8 cellular contexts compared by ENCODE assay signal in genomic region chr20:57398231-57398821, GRCh38. TPM values are rescaled to one million over a fixed set of nuclear protein-coding genes. Genes with fewer than 3 reads are reported as not detected.
DNase-seq lines count a peak whose midpoint lies in the region; ATAC-seq, FAIRE-seq and TF ChIP-seq lines count a peak whose summit lies in the region.

No MANE protein-coding gene starts in this region.

- peaks cover 69% of the 10 kb centered on the region for H3K4me1 ChIP-seq in GM12878 (ENCODE audit: control insufficient read depth, insufficient read depth, low read length)
- H3K4me1 ChIP-seq in neural progenitor cell = peaks cover 29% of the 10 kb centered on the region
- H3K4me1 ChIP-seq in thoracic aorta (ENCODE audit: control insufficient read depth in 1 of 2, low read depth in 2 of 2) = peaks cover 36 to 83% of the 10 kb centered on the region in 2 donors

- TF ChIP-seq POLR2A in GM18951 (IDR thresholded peaks at IDR 0.05; ENCODE audit: extremely low read depth, insufficient read depth, insufficient read length) = peak; percentile 28
- TF ChIP-seq POLR2A in GM12878 (IDR thresholded peaks at IDR 0.05; ENCODE audit: low read depth, low read length) = peak; percentile 42; the same call in 1 of the 2 replicates

- SMC1A ChIA-PET in GM12878 (lab: Charles Lee; ENCODE audit: uncharacterized antibody, unreplicated experiment) = interaction anchor here (0.8 to 4.7 kb wide), 17 partner anchors 8 to 112 kb away, joined by 3 to 29 read pairs (median 6); partner anchors contain the start of gene RBM38

- RAD21 ChIA-PET in GM12878 (lab: Charles Lee; ENCODE audit: unreplicated experiment) = interaction anchor here (1.2 to 4.8 kb wide), 10 partner anchors 8 to 221 kb away, joined by 3 to 52 read pairs (median 7); partner anchors contain the start of gene RBM38

- TF ChIP-seq CTCF in SU-DHL-6 (IDR thresholded peaks at IDR 0.05; ENCODE audit: insufficient read depth, low read length, poor library complexity, severe bottlenecking) (no peak), GM12878 (IDR thresholded peaks at IDR 0.05 in 2 of 3, conservative IDR thresholded peaks at IDR 0.05 in 1 of 3; ENCODE audit: control insufficient read depth in 2 of 3, extremely low read depth in 1 of 3, insufficient read depth in 1 of 3, low read depth in 3 of 3, low read length in 3 of 3) (no peak), neural progenitor cell (IDR thresholded peaks at IDR 0.05) (no peak), thoracic aorta (IDR thresholded peaks at IDR 0.05) (no peak)

- H3K4me1 Mint-ChIP-seq in neural progenitor cell = peaks cover 44% of the 10 kb centered on the region

- H3K27me3 ChIP-seq in SU-DHL-6 (ENCODE audit: low read length) (no peaks in the 10 kb centered on the region), GM12878 (replicated peaks in 1 of 2; ENCODE audit: control insufficient read depth in 2 of 2, insufficient read depth in 2 of 2, low read length in 1 of 2) (no peaks in the 10 kb centered on the region), neural progenitor cell (no peaks in the 10 kb centered on the region), thoracic aorta (replicated peaks; ENCODE audit: insufficient read depth) (no peaks in the 10 kb centered on the region)

- H3K4me2 ChIP-seq in SU-DHL-6 (ENCODE audit: low read depth, low read length, poor library complexity, severe bottlenecking) (peak overlapping the region; percentile 86), GM12878 (ENCODE audit: control insufficient read depth, insufficient read depth) (peak overlapping the region; percentile 99), neural progenitor cell (peak overlapping the region; percentile 44)

- peak overlapping the region; percentile 41 for H3K4me3 ChIP-seq in SU-DHL-6 (ENCODE audit: insufficient read depth, low read length, poor library complexity, severe bottlenecking)
- peak overlapping the region; percentile 72 for H3K4me3 ChIP-seq in GM12878
- H3K4me3 ChIP-seq in neural progenitor cell = no peak overlapping the region
- H3K4me3 ChIP-seq in thoracic aorta = peak overlapping the region; percentile 37

- H3K79me2 ChIP-seq in SU-DHL-6 (ENCODE audit: insufficient read depth, low read length) (peaks cover 80% of the 10 kb centered on the region), GM12878 (ENCODE audit: control insufficient read depth, insufficient read depth, low read length) (peaks cover 91% of the 10 kb centered on the region), neural progenitor cell (ENCODE audit: low read depth) (peaks cover 81% of the 10 kb centered on the region)

- POLR2A ChIA-PET in GM12878 (lab: Charles Lee) = interaction anchor here (0.5 to 6.9 kb wide), 15 partner anchors 9 to 221 kb away, joined by 3 to 58 read pairs (median 6); partner anchors contain the start of gene RBM38

- H4K20me1 ChIP-seq in SU-DHL-6 (ENCODE audit: low read depth, low read length) = peaks cover 5% of the 10 kb centered on the region; the same call in 1 of the 2 replicates
- H4K20me1 ChIP-seq in GM12878 (ENCODE audit: control insufficient read depth, insufficient read depth) = peaks cover 9% of the 10 kb centered on the region
- H4K20me1 ChIP-seq in neural progenitor cell (ENCODE audit: low read depth) = peaks cover 58% of the 10 kb centered on the region

- peaks cover 2% of the 10 kb centered on the region for H3K27me3 Mint-ChIP-seq in neural progenitor cell (ENCODE audit: insufficient read depth, low read depth)

- no peaks in the 10 kb centered on the region for H3K9me2 ChIP-seq in SU-DHL-6 (replicated peaks; ENCODE audit: insufficient read depth, low read length)

- H3K36me3 Mint-ChIP-seq in neural progenitor cell = peaks cover 17% of the 10 kb centered on the region

- H2AFZ ChIP-seq in SU-DHL-6 (ENCODE audit: low read depth, low read length, severe bottlenecking) (no peak overlapping the region), GM12878 (ENCODE audit: control insufficient read depth, low read depth, low read length) (no peak overlapping the region), neural progenitor cell (replicated peaks) (no peak overlapping the region)

- TF ChIP-seq EP300 in GM12878 (IDR thresholded peaks at IDR 0.05; ENCODE audit: borderline replicate concordance in 1 of 2, control insufficient read depth in 1 of 2, low read depth in 2 of 2, low read length in 2 of 2) = peak; percentile 90 to 93

- TF ChIP-seq RAD21 in GM12878 (IDR thresholded peaks at IDR 0.05; ENCODE audit: insufficient read depth, low read depth, low read length) = peak; percentile 10; the same call in 1 of the 2 replicates

- CTCF ChIA-PET in GM12878 (lab: Yijun Ruan, JAX) = interaction anchor here (0.7 to 4.4 kb wide), 18 partner anchors 9 to 221 kb away, joined by 3 to 28 read pairs (median 6); partner anchors contain the start of gene ZBP1

- no peaks in the 10 kb centered on the region for H3K9me3 Mint-ChIP-seq in neural progenitor cell

- in situ Hi-C loops in GM18951 (cut with MboI; ENCODE audit: low sequenced_read_pairs, unreplicated experiment) (loop anchor here (25.0 kb wide), 1 partner anchor 814 kb away; no protein-coding TSS in a partner anchor), GM12878 (cut with MboI) (loop anchor here (10.0 to 25.0 kb wide), 4 partner anchors 286 to 1606 kb away; partner anchors contain the start of genes CTSZ and STX16), G401 (cut with HindIII; ENCODE audit: low sequenced_read_pairs) (no loop called here)

- BruUV-seq in GM12878 (replicated peaks; lab: Mats Ljungman, UMichigan) = no TSS peak

- H3K27ac Mint-ChIP-seq in neural progenitor cell = peak overlapping the region; percentile 74

- peak overlapping the region; percentile 77 for H3K9ac ChIP-seq in SU-DHL-6 (ENCODE audit: low read length)
- H3K9ac ChIP-seq in GM12878 (ENCODE audit: control insufficient read depth, insufficient read depth, low read length) = peak overlapping the region; percentile 77
- no peak overlapping the region for H3K9ac ChIP-seq in neural progenitor cell

- H3K27ac ChIP-seq in SU-DHL-6 (ENCODE audit: low read depth, low read length) = peak overlapping the region; percentile 97
- H3K27ac ChIP-seq in GM12878 (ENCODE audit: control insufficient read depth, insufficient read depth) = peak overlapping the region; percentile 97
- H3K27ac ChIP-seq in neural progenitor cell = peak overlapping the region; percentile 23
- H3K27ac ChIP-seq in thoracic aorta = peak overlapping the region in 1 of 2 donors; percentile 8

- peaks cover 24% of the 10 kb centered on the region for H3F3A ChIP-seq in SU-DHL-6 (ENCODE audit: insufficient read depth)
- H3F3A ChIP-seq in neural progenitor cell (ENCODE audit: low read depth) = peaks cover 31% of the 10 kb centered on the region

- H3K36me3 ChIP-seq in SU-DHL-6 (ENCODE audit: low read length) (peaks cover 16% of the 10 kb centered on the region; the same call in 1 of the 2 replicates), GM12878 (ENCODE audit: control insufficient read depth in 2 of 2, insufficient read depth in 2 of 2, low read length in 1 of 2) (peaks cover 31 to 32% of the 10 kb centered on the region in 2 experiments), neural progenitor cell (no peaks in the 10 kb centered on the region), thoracic aorta (peaks cover 29% of the 10 kb centered on the region)

- peak; percentile 83 for DNase-seq in GM12878 (ENCODE audit: low read depth, low spot score)
- no peak for DNase-seq in neural progenitor cell (ENCODE audit: low spot score)
- no peak for DNase-seq in thoracic aorta (ENCODE audit: low spot score)
- no peak for DNase-seq in foreskin melanocyte
- DNase-seq in G401 (ENCODE audit: low spot score) = no peak

- 1% methylated on average over 27 of the region's 27 CpGs for WGBS in GM12878 (ENCODE audit: insufficient coverage, insufficient replicate concordance, low lambda C conversion rate, missing lambda C conversion rate)

- ATAC-seq in HG03060 (IDR thresholded peaks at IDR 0.05; ENCODE audit: low read depth, unreplicated experiment) = peak; percentile 25
- ATAC-seq in GM12878 = peak; percentile 65
- no peak for ATAC-seq in thoracic aorta (ENCODE audit: insufficient number of reproducible peaks, low FRiP score, low read depth)

- intact Hi-C loops in GM12878 (cut with micrococcal nuclease; ENCODE audit: unreplicated experiment) = loop anchor here (2.0 to 10.0 kb wide), 3 partner anchors 34 to 286 kb away; no protein-coding TSS in a partner anchor

- peak overlapping the region; percentile 31 for H3K4me3 Mint-ChIP-seq in neural progenitor cell

- FAIRE-seq in GM12878 (lab: Jason Lieb, UNC) = peak; percentile 75

- H3K9me3 ChIP-seq in SU-DHL-6 (ENCODE audit: insufficient read depth, low read length) = no peaks in the 10 kb centered on the region
- H3K9me3 ChIP-seq in GM12878 (replicated peaks; ENCODE audit: control insufficient read depth, insufficient read depth, low read length) = no peaks in the 10 kb centered on the region
- no peaks in the 10 kb centered on the region for H3K9me3 ChIP-seq in neural progenitor cell (ENCODE audit: low read depth)
- H3K9me3 ChIP-seq in thoracic aorta = no peaks in the 10 kb centered on the region

RNA-seq across cellular contexts. Expression of gene RBM38, which starts 7.1 kb away (rescaled TPM):
- total RNA-seq in GM12878 (2013; cell fraction: nucleolus; rRNA removed) = 58.6 and 73.2 TPM in 2 replicates
- 68.6 and 79.7 TPM in 2 replicates for total RNA-seq in GM12878 (2014; rRNA removed)
- 23.2 and 27.5 TPM in 2 replicates for total RNA-seq in GM12878 (2014; rRNA removed; fragmentation: Illumina TruSeq; extraction: Trizol)
- total RNA-seq in GM12878 (2021) = 102 and 104 TPM in 2 replicates
- 37.7 TPM for polyA plus RNA-seq in GM12878 (2011; ENCODE audit: low read depth)
- polyA plus RNA-seq in GM12878 (2011; rRNA removed) = 29.9 and 57.3 TPM in 2 replicates
- 90.6 and 104 TPM in 2 replicates for polyA plus RNA-seq in GM12878 (2011; cell fraction: cytosol; rRNA removed)
- 86.7 and 88.5 TPM in 2 replicates for polyA plus RNA-seq in GM12878 (2011; cell fraction: nucleus; rRNA removed)
- polyA plus RNA-seq in GM12878 (2012) = 96.5 and 121 TPM in 2 replicates
- polyA plus RNA-seq in GM12878 (2014; fragmentation: Illumina TruSeq; extraction: Trizol) = 4.3 and 22.9 TPM in 2 replicates
- polyA plus RNA-seq in GM12878 (2014; fragmentation: Nextera tagmentation; extraction: Ambion mirVana) = 1 to 10 TPM in 1 of 2 experiments, under 1 TPM in 1; 0.32 to 1.3 TPM
- polyA plus RNA-seq in GM12878 (2014; rRNA removed) = 118 and 127 TPM in 2 replicates
- polyA plus RNA-seq in GM12878 (2016; fragmentation: Nextera tagmentation; extraction: Ambion mirVana) = 10 to 100 TPM; 10.4 to 13.2 TPM
- polyA minus RNA-seq in GM12878 (2011; rRNA and poly(A)+ RNA removed) = 24.3 and 61.6 TPM in 2 replicates
- 39.3 and 39.8 TPM in 2 replicates for polyA minus RNA-seq in GM12878 (2011; cell fraction: cytosol; rRNA and poly(A)+ RNA removed)
- polyA minus RNA-seq in GM12878 (2011; cell fraction: nucleus; rRNA and poly(A)+ RNA removed) = 16.6 and 21.1 TPM in 2 replicates
- 26.6 and 53.4 TPM in 2 replicates for total RNA-seq in neural progenitor cell (ENCODE audit: low replicate concordance)
- total RNA-seq in thoracic aorta = 10 to 100 TPM in 1 of 2 donors, 1 to 10 TPM in 1; 9.6 to 24.8 TPM
- total RNA-seq in G401 (2014; rRNA removed; shearing (Covaris generic)) = 74.9 and 101 TPM in 2 replicates

RNA-seq across cellular contexts. Expression of gene RAE1, which starts 47.3 kb away (rescaled TPM):
- 53.1 and 64.9 TPM in 2 replicates for total RNA-seq in GM12878 (2013; cell fraction: nucleolus; rRNA removed)
- total RNA-seq in GM12878 (2014; rRNA removed) (38.4 and 39.1 TPM in 2 replicates), GM12878 (2014; rRNA removed; fragmentation: Illumina TruSeq; extraction: Trizol) (41.9 and 44.1 TPM in 2 replicates), GM12878 (2021) (34.2 and 36.1 TPM in 2 replicates), neural progenitor cell (ENCODE audit: low replicate concordance) (50.2 and 77.6 TPM in 2 replicates), thoracic aorta (10 to 100 TPM; 15.0 to 20.4 TPM)
- polyA plus RNA-seq in GM12878 (2011; ENCODE audit: low read depth) = 27.0 TPM
- polyA plus RNA-seq in GM12878 (2011; rRNA removed) (28.7 and 33.1 TPM in 2 replicates), GM12878 (2014; fragmentation: Illumina TruSeq; extraction: Trizol) (50.0 and 54.4 TPM in 2 replicates), GM12878 (2014; fragmentation: Nextera tagmentation; extraction: Ambion mirVana) (100 to 1,000 TPM in 1 of 2 experiments, 10 to 100 TPM in 1; 93.0 to 107 TPM), GM12878 (2014; rRNA removed) (30.7 and 38.9 TPM in 2 replicates), GM12878 (2016; fragmentation: Nextera tagmentation; extraction: Ambion mirVana) (10 to 100 TPM; 83.1 to 91.3 TPM)
- polyA plus RNA-seq in GM12878 (2011; cell fraction: cytosol; rRNA removed) = 46.0 and 95.5 TPM in 2 replicates
- polyA plus RNA-seq in GM12878 (2011; cell fraction: nucleus; rRNA removed) = 109 and 137 TPM in 2 replicates
- polyA plus RNA-seq in GM12878 (2012) = 29.3 and 29.4 TPM in 2 replicates
- 45.1 and 67.6 TPM in 2 replicates for polyA minus RNA-seq in GM12878 (2011; rRNA and poly(A)+ RNA removed)
- 11.0 and 17.0 TPM in 2 replicates for polyA minus RNA-seq in GM12878 (2011; cell fraction: cytosol; rRNA and poly(A)+ RNA removed)
- polyA minus RNA-seq in GM12878 (2011; cell fraction: nucleus; rRNA and poly(A)+ RNA removed) = 63.8 and 74.1 TPM in 2 replicates
- total RNA-seq in G401 (2014; rRNA removed; shearing (Covaris generic)) = 77.4 and 81.3 TPM in 2 replicates

Comparison
In these comparisons a context has a peak if more than half of its experiments do, and no peak if none do; other contexts are left out.
1. H3K4me2 ChIP-seq: peak in every context shown above with its lines; median percentile 99 in GM12878; 86 in SU-DHL-6; 44 in neural progenitor cell.